Comparison of ENCODE assay signal across 8 cellular contexts in genomic region chr10:77391605-77392235, GRCh38.
DNase-seq lines count a peak whose midpoint lies in the region; ATAC-seq, FAIRE-seq and TF ChIP-seq lines count a peak whose summit lies in the region.

No MANE protein-coding gene starts in this region.

- ATAC-seq in HepG2 (peak; percentile 71), HG02973 (IDR thresholded peaks at IDR 0.05; ENCODE audit: unreplicated experiment) (no peak), HG03025 (IDR thresholded peaks at IDR 0.05; ENCODE audit: low FRiP score, unreplicated experiment) (no peak)

- H2AFZ ChIP-seq in HepG2 (ENCODE audit: low read length): no peak overlapping the region

- intact Hi-C loops in HepG2 (cut with micrococcal nuclease; ENCODE audit: unreplicated experiment) (loop anchor here (5.0 kb wide), 1 partner anchor 251 kb away; no protein-coding TSS in a partner anchor), stomach (cut with DNase I; ENCODE audit: low total_unique reads) (no loop called here)

- WGBS in HepG2 (ENCODE audit: low lambda C conversion rate): 16% methylated on average over 12 of the region's 12 CpGs
- 23 to 31% (median 29%) methylated on average over 12 of the region's 12 CpGs for WGBS in stomach, 5 donors

- BruUV-seq in HepG2 (replicated peaks; lab: Mats Ljungman, UMichigan): no TSS peak

- no peaks in the 10 kb centered on the region for H3K9me3 ChIP-seq in HepG2 (ENCODE audit: low read length)
- H3K9me3 ChIP-seq in stomach: no peaks in the 10 kb centered on the region

- no peak for TF ChIP-seq POLR2A in HepG2 (IDR thresholded peaks at IDR 0.05; ENCODE audit: insufficient read depth in 1 of 2, low read depth in 2 of 2, low read length in 2 of 2)
- TF ChIP-seq POLR2A in stomach (IDR thresholded peaks at IDR 0.05): no peak

- TF ChIP-seq RAD21 in HepG2 (CRISPR knock-in tag; IDR thresholded peaks at IDR 0.05): no peak

- CTCF ChIA-PET in HepG2 (lab: Yijun Ruan, JAX; ENCODE audit: low intra/inter-chr PET ratio, low total read pairs): interaction anchor here (0.8 to 2.2 kb wide), 2 partner anchors 250 to 252 kb away, joined by 3 to 8 read pairs; no protein-coding TSS in a partner anchor

- no peaks in the 10 kb centered on the region for H3K36me3 ChIP-seq in HepG2 (replicated peaks in 1 of 2; ENCODE audit: control insufficient read depth in 1 of 2, insufficient read depth in 2 of 2, low read length in 2 of 2)
- no peaks in the 10 kb centered on the region for H3K36me3 ChIP-seq in stomach

- DNase-seq in DMS153 (lab: John Stamatoyannopoulos, UW) (peak; percentile 64), HS-5 (ENCODE audit: low read depth) (peak; percentile 67), HepG2 (ENCODE audit: low spot score) (peak; percentile 43), stomach (peak; percentile 78)

- no peak for TF ChIP-seq EP300 in HepG2 (IDR thresholded peaks at IDR 0.05; ENCODE audit: low read depth in 2 of 2, low read length in 2 of 2)
- TF ChIP-seq EP300 in HepG2 (CRISPR knock-in tag; IDR thresholded peaks at IDR 0.05; ENCODE audit: borderline replicate concordance): no peak
- no peak for TF ChIP-seq EP300 in stomach (IDR thresholded peaks at IDR 0.05)

- no peaks in the 10 kb centered on the region for H4K20me1 ChIP-seq in HepG2 (ENCODE audit: insufficient read depth, low read length)

- TF ChIP-seq CTCF in HepG2 (CRISPR knock-in tag; IDR thresholded peaks at IDR 0.05) (peak; percentile 64), stomach (IDR thresholded peaks at IDR 0.05) (peak in 5 of 7 experiments; percentile 45 to 67 (median 57))

- peak overlapping the region; percentile 56 for H3K27ac ChIP-seq in cingulate gyrus (ENCODE audit: low read depth, low read length)
- H3K27ac ChIP-seq in HepG2 (ENCODE audit: extremely low read length, insufficient read depth, low read length): no peak overlapping the region
- H3K27ac ChIP-seq in stomach: peak overlapping the region in 4 of 5 donors; percentile 4 to 70 (median 54)

- H3K4me1 ChIP-seq in HepG2 (ENCODE audit: insufficient read depth, low read length): no peaks in the 10 kb centered on the region
- H3K4me1 ChIP-seq in stomach: peaks cover 5 to 55% (median 28%) of the 10 kb centered on the region in 4 donors

- POLR2A ChIA-PET in HepG2 (lab: Yijun Ruan, JAX): no interaction called here

- in situ Hi-C loops in HepG2 (cut with HindIII; ENCODE audit: extremely low pct_ligation_motif_present, low pct_unique_long_range_greater_than_20kb): loop anchor here (5.0 kb wide), 1 partner anchor 251 kb away; no protein-coding TSS in a partner anchor

- no peak for FAIRE-seq in HepG2 (lab: Jason Lieb, UNC)

- no peak overlapping the region for H3K9ac ChIP-seq in HepG2 (ENCODE audit: insufficient read depth, low read depth, low read length)

- no peak overlapping the region for H3K4me2 ChIP-seq in HepG2 (ENCODE audit: low read depth, low read length)

- H3K4me3 ChIP-seq in HepG2 (replicated peaks in 1 of 3; ENCODE audit: insufficient read depth in 1 of 3, low read depth in 2 of 3, low read length in 3 of 3): no peak overlapping the region
- H3K4me3 ChIP-seq in stomach: no peak overlapping the region

- peaks cover 0 to 7% of the 10 kb centered on the region in 2 experiments; a peak in 2 of 5 replicates for H3K27me3 ChIP-seq in HepG2 (ENCODE audit: control insufficient read depth in 1 of 2, insufficient read depth in 2 of 2, low read length in 2 of 2)
- no peaks in the 10 kb centered on the region for H3K27me3 ChIP-seq in stomach

- H3K79me2 ChIP-seq in HepG2 (ENCODE audit: insufficient read depth, low read length): no peaks in the 10 kb centered on the region

TF ChIP-seq in PFSK-1, 5 proteins besides CTCF, POLR2A, EP300 and RAD21:
- TF ChIP-seq POLR2AphosphoS5 (IDR thresholded peaks at IDR 0.05; ENCODE audit: low read depth, low read length): peak; percentile 35; the same call in 1 of the 2 replicates
- 0 out of 2 replicates have a peak, but pooled peaks have one; percentile 23 for TF ChIP-seq TAF1 (IDR thresholded peaks at IDR 0.05; ENCODE audit: borderline replicate concordance, insufficient read depth, low read length)
- no peak for TF ChIP-seq FOXP2 (optimal IDR thresholded peaks at IDR 0.05; ENCODE audit: borderline replicate concordance, extremely low read depth, extremely low read length, insufficient read depth)
- TF ChIP-seq SIN3A (IDR thresholded peaks at IDR 0.05; ENCODE audit: borderline replicate concordance, insufficient read depth, low read length): no peak
- TF ChIP-seq REST (IDR thresholded peaks at IDR 0.05; ENCODE audit: insufficient read depth in 1 of 2, low read depth in 2 of 2, low read length in 2 of 2): no peak
TF ChIP-seq in PFSK-1: peak in this region for 2.

TF ChIP-seq in HepG2, 621 proteins besides CTCF, POLR2A, EP300 and RAD21 (continues in another document):
- TF ChIP-seq TERF1 (CRISPR knock-in tag; IDR thresholded peaks at IDR 0.05) (no peak), SRSF1 (optimal IDR thresholded peaks at IDR 0.05; ENCODE audit: low read depth, low read length) (no peak), ZIK1 (CRISPR knock-in tag; IDR thresholded peaks at IDR 0.05; ENCODE audit: borderline replicate concordance, low read depth) (no peak), PAF1 (CRISPR knock-in tag; IDR thresholded peaks at IDR 0.05) (no peak), ZNF326 (CRISPR knock-in tag; IDR thresholded peaks at IDR 0.05; ENCODE audit: borderline replicate concordance) (no peak), MAZ (IDR thresholded peaks at IDR 0.05; ENCODE audit: borderline replicate concordance, low read depth, low read length) (peak; percentile 24; the same call in 1 of the 2 replicates), MAZ (CRISPR knock-in tag; IDR thresholded peaks at IDR 0.05; ENCODE audit: low read depth) (no peak), STAG1 (CRISPR knock-in tag; IDR thresholded peaks at IDR 0.05) (peak; percentile 48), TEF (CRISPR knock-in tag; IDR thresholded peaks at IDR 0.05) (no peak), SAP130 (CRISPR knock-in tag; IDR thresholded peaks at IDR 0.05; ENCODE audit: low read depth) (no peak), ZNF710 (CRISPR knock-in tag; IDR thresholded peaks at IDR 0.05; ENCODE audit: borderline replicate concordance) (0 out of 2 replicates have a peak, but pooled peaks have one; percentile 41), BRD4 (CRISPR knock-in tag; IDR thresholded peaks at IDR 0.05) (no peak), PCBP2 (optimal IDR thresholded peaks at IDR 0.05; ENCODE audit: low read depth, low read length, poor library complexity, severe bottlenecking) (peak; percentile 85), HDAC6 (IDR thresholded peaks at IDR 0.05; ENCODE audit: low read depth, low read length) (no peak), GABPB1 (CRISPR knock-in tag; IDR thresholded peaks at IDR 0.05) (no peak), RBFOX2 (IDR thresholded peaks at IDR 0.05; ENCODE audit: low read depth, low read length) (no peak)
- TF ChIP-seq, protein P1, sequence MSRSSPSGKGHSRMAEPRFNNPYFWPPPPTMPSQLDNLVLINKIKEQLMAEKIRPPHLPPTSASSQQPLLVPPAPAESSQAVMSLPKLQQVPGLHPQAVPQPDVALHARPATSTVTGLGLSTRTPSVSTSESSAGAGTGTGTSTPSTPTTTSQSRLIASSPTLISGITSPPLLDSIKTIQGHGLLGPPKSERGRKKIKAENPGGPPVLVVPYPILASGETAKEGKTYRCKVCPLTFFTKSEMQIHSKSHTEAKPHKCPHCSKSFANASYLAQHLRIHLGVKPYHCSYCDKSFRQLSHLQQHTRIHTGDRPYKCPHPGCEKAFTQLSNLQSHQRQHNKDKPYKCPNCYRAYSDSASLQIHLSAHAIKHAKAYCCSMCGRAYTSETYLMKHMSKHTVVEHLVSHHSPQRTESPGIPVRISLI (CRISPR knock-in tag; IDR thresholded peaks at IDR 0.05; ENCODE audit: borderline replicate concordance): no peak
